In the genomic region with DNA sequence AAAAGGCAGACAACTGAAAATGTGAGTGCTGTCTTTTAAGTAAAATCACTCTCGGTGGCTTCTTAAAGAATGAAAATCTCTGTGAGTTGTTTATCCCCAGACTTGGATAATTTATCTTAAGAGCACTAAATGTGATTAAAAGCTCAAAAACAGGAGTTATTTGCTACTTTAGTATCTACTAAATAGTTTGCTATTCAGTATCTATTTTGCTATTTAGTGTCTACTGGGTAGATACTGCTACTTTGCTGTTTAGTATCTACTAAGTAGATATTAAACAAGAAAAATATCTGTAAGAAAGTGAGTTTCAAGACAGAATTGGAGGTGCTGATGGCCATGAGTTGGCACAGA, we compare ENCODE assay signal across 8 cellular contexts. TPM values are rescaled to one million over a fixed set of nuclear protein-coding genes. Genes with fewer than 3 reads are reported as not detected.
DNase-seq lines count a peak whose midpoint lies in the region; ATAC-seq, FAIRE-seq and TF ChIP-seq lines count a peak whose summit lies in the region.
"Had no signal": no experiment of that assay in that cellular context is flagged by ENCODE, and none has a peak within 500 bp of the region (broad histone marks: within the 10 kb centered on the region; RNA-seq: fewer than 3 reads in every experiment).

No MANE protein-coding gene starts in this region.

- peak overlapping the region; percentile 39; the same call in 1 of the 2 replicates for H3K9ac ChIP-seq in DND-41 (ENCODE audit: low read depth, low read length)
- H3K9ac ChIP-seq in KMS-11 = no peak overlapping the region
- H3K9ac ChIP-seq in astrocyte (ENCODE audit: low read length) = no peak overlapping the region
- no peak overlapping the region for H3K9ac ChIP-seq in neural cell (ENCODE audit: low read length)

- no peak overlapping the region for H3K27ac Mint-ChIP-seq in astrocyte (ENCODE audit: unreplicated experiment)

- H3K36me3 ChIP-seq in DND-41 (ENCODE audit: insufficient read depth, low read length) (no peaks in the 10 kb centered on the region), KMS-11 (ENCODE audit: insufficient read depth) (no peaks in the 10 kb centered on the region), astrocyte (ENCODE audit: insufficient read depth, low read length) (no peaks in the 10 kb centered on the region), neural cell (ENCODE audit: insufficient read depth, low read length) (no peaks in the 10 kb centered on the region)
- H3K36me3 ChIP-seq: brain microvascular endothelial cell had no signal

- no peaks in the 10 kb centered on the region for H3F3A ChIP-seq in neural cell (ENCODE audit: insufficient read depth, low read length, poor library complexity, severe bottlenecking)

- no peak for TF ChIP-seq RAD21 in neural cell (conservative IDR thresholded peaks at IDR 0.05)

- H3K9me2 ChIP-seq in neural cell (ENCODE audit: insufficient read depth, low read length) = no peaks in the 10 kb centered on the region

- TF ChIP-seq CTCF in DND-41 (IDR thresholded peaks at IDR 0.05; ENCODE audit: borderline replicate concordance, extremely low read depth, low read length, poor library complexity, severe bottlenecking) (no peak), KMS-11 (conservative IDR thresholded peaks at IDR 0.05; ENCODE audit: low read depth, low read length) (peak; percentile 50; the same call in 1 of the 2 replicates), astrocyte (IDR thresholded peaks at IDR 0.05; ENCODE audit: insufficient read depth, low read depth, low read length) (no peak), neural cell (IDR thresholded peaks at IDR 0.05; ENCODE audit: poor library complexity, severe bottlenecking) (peak; percentile 1), GM10248 (IDR thresholded peaks at IDR 0.05; ENCODE audit: control extremely low read depth, extremely low read depth, low read depth, missing control alignments) (no peak)

- H3K27ac ChIP-seq in DND-41 (ENCODE audit: low read length) (no peak overlapping the region), KMS-11 (no peak overlapping the region), astrocyte (ENCODE audit: low read depth, low read length) (no peak overlapping the region), neural cell (ENCODE audit: low read length) (no peak overlapping the region)
- H3K27ac ChIP-seq: brain microvascular endothelial cell had no signal

- TF ChIP-seq EP300 in neural cell (conservative IDR thresholded peaks at IDR 0.05; ENCODE audit: poor library complexity, severe bottlenecking) = no peak

- CTCF ChIA-PET in GM10248 (lab: Yijun Ruan, JAX) = interaction anchor here (1.0 to 6.9 kb wide), 7 partner anchors 9 to 172 kb away, joined by 3 to 48 read pairs (median 7); no protein-coding TSS in a partner anchor

- peaks cover 13% of the 10 kb centered on the region for H3K4me1 ChIP-seq in DND-41 (ENCODE audit: insufficient read depth, low read length)
- peaks cover 7% of the 10 kb centered on the region for H3K4me1 ChIP-seq in KMS-11 (ENCODE audit: low read depth, poor library complexity, severe bottlenecking)
- H3K4me1 ChIP-seq in astrocyte (ENCODE audit: insufficient read depth, low read length) = peaks cover 8% of the 10 kb centered on the region

- in situ Hi-C loops in KBM-7 (cut with MboI; ENCODE audit: low pct_unique_long_range_greater_than_20kb, low sequenced_read_pairs) = no loop called here

- H4K20me1 ChIP-seq in DND-41 (ENCODE audit: insufficient read depth, low read length) (no peaks in the 10 kb centered on the region), KMS-11 (ENCODE audit: insufficient read depth) (no peaks in the 10 kb centered on the region), astrocyte (ENCODE audit: insufficient read depth, low read length) (no peaks in the 10 kb centered on the region), neural cell (ENCODE audit: insufficient read depth) (no peaks in the 10 kb centered on the region)

- H2AFZ ChIP-seq in DND-41 (ENCODE audit: low read depth, low read length) (peak overlapping the region; percentile 48), KMS-11 (ENCODE audit: low read depth) (peak overlapping the region; percentile 96), astrocyte (ENCODE audit: low read depth, low read length) (no peak overlapping the region), neural cell (ENCODE audit: low read depth, low read length) (no peak overlapping the region)

- H3K4me1 Mint-ChIP-seq in astrocyte (ENCODE audit: low read depth, unreplicated experiment) = peaks cover 8% of the 10 kb centered on the region

- peak overlapping the region; percentile 79; the same call in 1 of the 2 replicates for H3K4me2 ChIP-seq in DND-41 (ENCODE audit: insufficient read depth, low read length)
- H3K4me2 ChIP-seq in KMS-11 = peak overlapping the region; percentile 67
- H3K4me2 ChIP-seq in astrocyte (ENCODE audit: low read length) = peak overlapping the region; percentile 87
- peak overlapping the region; percentile 74 for H3K4me2 ChIP-seq in neural cell (ENCODE audit: low read length)

- DNase-seq in DND-41 = no peak
- DNase-seq in astrocyte (ENCODE audit: low read depth) = no peak
- no peak for DNase-seq in GM10248 (ENCODE audit: extremely low spot score)
- no peak for DNase-seq in KBM-7

- H3K79me2 ChIP-seq in DND-41 (ENCODE audit: insufficient read depth, low read length) (no peaks in the 10 kb centered on the region), KMS-11 (ENCODE audit: insufficient read depth, low read depth) (no peaks in the 10 kb centered on the region), astrocyte (ENCODE audit: insufficient read depth, low read length) (no peaks in the 10 kb centered on the region), neural cell (replicated peaks; ENCODE audit: insufficient read depth, low read length) (no peaks in the 10 kb centered on the region)

- ATAC-seq in DND-41 (ENCODE audit: insufficient read depth, low read depth) (peak; percentile 12; the same call in 1 of the 3 replicates), GM21447 (IDR thresholded peaks at IDR 0.05; ENCODE audit: unreplicated experiment) (no peak)

- H3K9me3 Mint-ChIP-seq in astrocyte (ENCODE audit: unreplicated experiment) = peaks cover 3% of the 10 kb centered on the region

- H3K9me3 ChIP-seq in DND-41 (ENCODE audit: insufficient read depth, low read length, severe bottlenecking) (no peaks in the 10 kb centered on the region), astrocyte (ENCODE audit: insufficient read depth, low read depth, low read length) (no peaks in the 10 kb centered on the region), neural cell (ENCODE audit: low read length) (no peaks in the 10 kb centered on the region)

- no peaks in the 10 kb centered on the region for H3K36me3 Mint-ChIP-seq in astrocyte (ENCODE audit: low read depth, unreplicated experiment)

- H3K27me3 ChIP-seq in DND-41 (ENCODE audit: insufficient read depth, low read length, poor library complexity) (no peaks in the 10 kb centered on the region), KMS-11 (ENCODE audit: insufficient read depth, low read depth) (no peaks in the 10 kb centered on the region), astrocyte (ENCODE audit: insufficient read depth, low read length) (peaks cover 31% of the 10 kb centered on the region), neural cell (ENCODE audit: insufficient read depth, low read depth, low read length) (peaks cover 31% of the 10 kb centered on the region)

- H3K4me3 Mint-ChIP-seq in astrocyte (ENCODE audit: unreplicated experiment) = peak overlapping the region; percentile 91

- FAIRE-seq in astrocyte (lab: Jason Lieb, UNC) = no peak

- H3K27me3 Mint-ChIP-seq in astrocyte (ENCODE audit: low read depth, unreplicated experiment) = peaks cover 21% of the 10 kb centered on the region

- H3K4me3 ChIP-seq in DND-41 (ENCODE audit: low read depth in 1 of 2, low read length in 2 of 2) = no peak overlapping the region
- H3K4me3 ChIP-seq in KMS-11 (IDR thresholded peaks at IDR 0.05; ENCODE audit: insufficient read depth, low read depth, low read length) = no peak overlapping the region
- no peak overlapping the region for H3K4me3 ChIP-seq in astrocyte (ENCODE audit: insufficient read depth, low read depth, low read length)
- peak overlapping the region; percentile 93 for H3K4me3 ChIP-seq in neural cell (ENCODE audit: low read length)

- POLR2A ChIA-PET in GM10248 (lab: Yijun Ruan, JAX) = interaction anchor here (0.5 kb wide), 1 partner anchor 11 kb away, joined by 4 read pairs; no protein-coding TSS in a partner anchor

TF ChIP-seq in neural cell, 6 proteins besides CTCF, POLR2A, EP300 and RAD21:
- TF ChIP-seq SMC3 (conservative IDR thresholded peaks at IDR 0.05; ENCODE audit: poor library complexity) (no peak), POLR2AphosphoS5 (IDR thresholded peaks at IDR 0.05) (no peak), MXI1 (conservative IDR thresholded peaks at IDR 0.05; ENCODE audit: poor library complexity, severe bottlenecking) (no peak), EZH2 (IDR thresholded peaks at IDR 0.05; ENCODE audit: borderline replicate concordance, insufficient read depth, low read length, poor library complexity, severe bottlenecking) (no peak), TAF1 (IDR thresholded peaks at IDR 0.05; ENCODE audit: low read depth) (no peak)
- TF ChIP-seq, protein P1, sequence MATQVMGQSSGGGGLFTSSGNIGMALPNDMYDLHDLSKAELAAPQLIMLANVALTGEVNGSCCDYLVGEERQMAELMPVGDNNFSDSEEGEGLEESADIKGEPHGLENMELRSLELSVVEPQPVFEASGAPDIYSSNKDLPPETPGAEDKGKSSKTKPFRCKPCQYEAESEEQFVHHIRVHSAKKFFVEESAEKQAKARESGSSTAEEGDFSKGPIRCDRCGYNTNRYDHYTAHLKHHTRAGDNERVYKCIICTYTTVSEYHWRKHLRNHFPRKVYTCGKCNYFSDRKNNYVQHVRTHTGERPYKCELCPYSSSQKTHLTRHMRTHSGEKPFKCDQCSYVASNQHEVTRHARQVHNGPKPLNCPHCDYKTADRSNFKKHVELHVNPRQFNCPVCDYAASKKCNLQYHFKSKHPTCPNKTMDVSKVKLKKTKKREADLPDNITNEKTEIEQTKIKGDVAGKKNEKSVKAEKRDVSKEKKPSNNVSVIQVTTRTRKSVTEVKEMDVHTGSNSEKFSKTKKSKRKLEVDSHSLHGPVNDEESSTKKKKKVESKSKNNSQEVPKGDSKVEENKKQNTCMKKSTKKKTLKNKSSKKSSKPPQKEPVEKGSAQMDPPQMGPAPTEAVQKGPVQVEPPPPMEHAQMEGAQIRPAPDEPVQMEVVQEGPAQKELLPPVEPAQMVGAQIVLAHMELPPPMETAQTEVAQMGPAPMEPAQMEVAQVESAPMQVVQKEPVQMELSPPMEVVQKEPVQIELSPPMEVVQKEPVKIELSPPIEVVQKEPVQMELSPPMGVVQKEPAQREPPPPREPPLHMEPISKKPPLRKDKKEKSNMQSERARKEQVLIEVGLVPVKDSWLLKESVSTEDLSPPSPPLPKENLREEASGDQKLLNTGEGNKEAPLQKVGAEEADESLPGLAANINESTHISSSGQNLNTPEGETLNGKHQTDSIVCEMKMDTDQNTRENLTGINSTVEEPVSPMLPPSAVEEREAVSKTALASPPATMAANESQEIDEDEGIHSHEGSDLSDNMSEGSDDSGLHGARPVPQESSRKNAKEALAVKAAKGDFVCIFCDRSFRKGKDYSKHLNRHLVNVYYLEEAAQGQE (IDR thresholded peaks at IDR 0.05; ENCODE audit: borderline replicate concordance) = no peak

RNA-seq across cellular contexts. Expression of gene KCNG3, which starts 1.4 kb away (rescaled TPM):
- total RNA-seq in astrocyte = 0.14 and 0.20 TPM in 2 replicates
- polyA plus RNA-seq in neural cell = 0.74 and 1.1 TPM in 2 replicates
- polyA minus RNA-seq in neural cell = 4.5 and 5.4 TPM in 2 replicates

Comparison
In these comparisons a context has a peak if more than half of its experiments do, and no peak if none do; other contexts are left out.
1. H2AFZ ChIP-seq: peak in DND-41 (single experiment) and KMS-11 (single experiment); none in astrocyte (single experiment) and neural cell (single experiment).
2. CTCF ChIP-seq: peak in KMS-11 (single experiment) and neural cell (single experiment); none in DND-41 (single experiment), astrocyte (single experiment) and GM10248 (single experiment).
3. Peak in every context shown above with its lines, with median percentiles within 50 percentile points of each other: H3K4me2 ChIP-seq.